8 cellular contexts compared by ENCODE assay signal in the genomic region with DNA sequence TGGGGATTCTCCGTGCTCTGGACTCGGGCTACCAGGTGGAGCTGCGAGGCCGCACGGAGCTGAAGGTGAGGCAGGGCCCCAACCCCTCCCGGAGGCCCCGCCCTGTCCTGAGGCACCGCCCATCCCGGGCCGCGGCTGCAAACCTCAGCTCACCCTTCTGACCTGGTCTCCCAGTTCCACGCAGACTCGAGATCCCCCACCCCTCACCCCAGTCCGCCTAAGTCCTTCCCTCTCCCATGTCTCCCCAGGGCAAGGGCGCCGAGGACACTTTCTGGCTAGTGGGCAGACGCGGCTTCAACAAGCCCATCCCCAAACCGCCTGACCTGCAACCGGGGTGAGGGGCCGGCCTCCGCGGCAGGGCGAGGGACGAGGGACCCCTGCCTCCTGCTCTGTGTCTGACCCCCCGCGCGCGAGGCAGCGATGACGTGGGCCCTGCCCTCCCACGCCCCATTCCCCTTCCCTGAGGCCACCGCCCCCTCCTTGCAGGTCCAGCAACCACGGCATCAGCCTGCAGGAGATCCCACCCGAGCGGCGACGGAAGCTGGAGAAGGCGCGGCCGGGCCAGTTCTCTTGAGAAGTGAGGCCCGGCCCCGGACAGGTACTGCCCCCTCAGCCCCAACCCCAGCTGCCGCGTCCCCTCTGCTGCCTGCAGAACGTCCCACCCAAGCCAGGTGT. TPM values are rescaled to one million over a fixed set of nuclear protein-coding genes. Genes with fewer than 3 reads are reported as not detected.
DNase-seq lines count a peak whose midpoint lies in the region; ATAC-seq and TF ChIP-seq lines count a peak whose summit lies in the region.

No MANE protein-coding gene starts in this region.

- TF ChIP-seq CTCF in cardiac fibroblast (IDR thresholded peaks at IDR 0.05; ENCODE audit: low read depth, low read length) (no peak), lung (IDR thresholded peaks at IDR 0.05; ENCODE audit: control extremely low read depth, extremely low read depth) (no peak), thoracic aorta (IDR thresholded peaks at IDR 0.05) (no peak)

- DNase-seq in T-helper 1 cell (no peak), cardiac fibroblast (ENCODE audit: low read depth in 2 of 2) (no peak), lung (ENCODE audit: low spot score) (peak; percentile 60), thoracic aorta (ENCODE audit: low spot score) (no peak), NCI-H146 (lab: John Stamatoyannopoulos, UW) (no peak), cerebellum (ENCODE audit: low spot score) (no peak)

- WGBS in lung, 2 donors = 1 to 2% methylated on average over 42 to 46 of the region's 46 CpGs

- H3K36me3 ChIP-seq in lung (ENCODE audit: control insufficient read depth in 2 of 2, insufficient read depth in 2 of 2, low read length in 2 of 2) (no peaks in the 10 kb centered on the region), thoracic aorta (no peaks in the 10 kb centered on the region)

- ATAC-seq in lung (ENCODE audit: insufficient read depth, low FRiP score) (peak; percentile 38), thoracic aorta (ENCODE audit: insufficient number of reproducible peaks, low FRiP score, low read depth) (no peak), HG02840 (IDR thresholded peaks at IDR 0.05; ENCODE audit: low FRiP score, unreplicated experiment) (no peak)

- H3K4me1 ChIP-seq in lung (ENCODE audit: control insufficient read depth in 2 of 2, insufficient read depth in 2 of 2, low read length in 2 of 2) (peaks cover 0 to 12% of the 10 kb centered on the region in 2 donors), thoracic aorta (ENCODE audit: control insufficient read depth in 1 of 2, low read depth in 2 of 2) (peaks cover 3 to 9% of the 10 kb centered on the region in 2 donors)

- H3K4me3 ChIP-seq in cardiac fibroblast (replicated peaks in 1 of 2; ENCODE audit: low read depth in 2 of 2, low read length in 2 of 2) (peak overlapping the region; percentile 33 to 34), lung (no peak overlapping the region), thoracic aorta (peak overlapping the region; percentile 64)

- peak overlapping the region in 1 of 2 donors; percentile 42 for H3K27ac ChIP-seq in lung (ENCODE audit: low read depth in 1 of 2, low read length in 1 of 2)
- no peak overlapping the region for H3K27ac ChIP-seq in thoracic aorta

- peak overlapping the region; percentile 73 for H3K4me3 Mint-ChIP-seq in T-helper 1 cell treated with Interleukin-12 subunit alpha and Interleukin-12 subunit beta and Interleukin-4 antibody, amounts not matched to agents 30 μg/mL and 1 μg/mL, for 36 hours

- no peaks in the 10 kb centered on the region for H3K36me3 Mint-ChIP-seq in T-helper 1 cell treated with Interleukin-12 subunit alpha and Interleukin-12 subunit beta and Interleukin-4 antibody, amounts not matched to agents 30 μg/mL and 1 μg/mL, for 36 hours (ENCODE audit: low read depth)

- H3K27me3 ChIP-seq in lung (ENCODE audit: control insufficient read depth, insufficient read depth) (no peaks in the 10 kb centered on the region), thoracic aorta (replicated peaks; ENCODE audit: insufficient read depth) (peaks cover 8% of the 10 kb centered on the region)

- H3K27ac Mint-ChIP-seq in T-helper 1 cell treated with Interleukin-12 subunit alpha and Interleukin-12 subunit beta and Interleukin-4 antibody, amounts not matched to agents 30 μg/mL and 1 μg/mL, for 36 hours = no peak overlapping the region

- H3K9me3 ChIP-seq in lung (ENCODE audit: control insufficient read depth in 2 of 2, insufficient read depth in 1 of 2, low read length in 1 of 2) = peaks cover 0 to 3% of the 10 kb centered on the region in 2 donors
- H3K9me3 ChIP-seq in thoracic aorta = no peaks in the 10 kb centered on the region

- H3K27me3 Mint-ChIP-seq in T-helper 1 cell treated with Interleukin-12 subunit alpha and Interleukin-12 subunit beta and Interleukin-4 antibody, amounts not matched to agents 30 μg/mL and 1 μg/mL, for 36 hours (ENCODE audit: low read depth) = peaks cover 23% of the 10 kb centered on the region

- H3K9me3 Mint-ChIP-seq in T-helper 1 cell treated with Interleukin-12 subunit alpha and Interleukin-12 subunit beta and Interleukin-4 antibody, amounts not matched to agents 30 μg/mL and 1 μg/mL, for 36 hours = no peaks in the 10 kb centered on the region

- peaks cover 5% of the 10 kb centered on the region for H3K4me1 Mint-ChIP-seq in T-helper 1 cell treated with Interleukin-12 subunit alpha and Interleukin-12 subunit beta and Interleukin-4 antibody, amounts not matched to agents 30 μg/mL and 1 μg/mL, for 36 hours (ENCODE audit: low read depth)

RNA-seq across cellular contexts. Expression of a gene that starts 13.7 kb away (rescaled TPM):
- total RNA-seq in lung (1 to 10 TPM in 1 of 2 donors, under 1 TPM in 1; 0.20 to 1.8 TPM), thoracic aorta (not detected), cerebellum (not detected)
- under 1 TPM; 0.27 to 0.51 TPM for polyA plus RNA-seq in lung

RNA-seq across cellular contexts. Expression of a gene that starts 22.8 kb away (rescaled TPM):
- total RNA-seq in lung (100 to 1,000 TPM in 1 of 2 donors, 1 to 10 TPM in 1; 3.4 to 135 TPM), thoracic aorta (1 to 10 TPM in 1 of 2 donors, under 1 TPM in 1; 0.85 to 8.3 TPM), cerebellum (not detected)
- 10 to 100 TPM; 64.9 to 82.7 TPM for polyA plus RNA-seq in lung
